In the genomic region with DNA sequence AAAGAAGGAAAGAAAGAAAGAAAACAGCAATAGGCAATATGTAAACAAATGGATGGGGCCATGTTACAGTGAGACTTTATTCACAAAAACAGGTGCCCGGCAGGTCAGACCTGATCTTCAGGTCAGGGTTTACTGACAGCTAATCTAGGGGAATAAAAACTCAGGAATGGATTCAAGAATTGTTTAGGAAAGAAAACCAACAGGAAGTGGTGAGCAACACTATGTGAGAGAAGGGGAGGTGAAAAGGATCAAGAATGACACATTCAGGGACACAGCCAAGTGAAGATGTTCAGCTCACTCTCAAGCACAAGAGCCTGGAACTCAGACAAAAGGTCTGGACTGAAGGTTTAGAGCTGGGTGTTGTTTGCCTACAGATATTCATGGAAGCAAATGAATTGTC, we compare ENCODE assay signal across 18 cellular contexts.
DNase-seq lines count a peak whose midpoint lies in the region; ATAC-seq and TF ChIP-seq lines count a peak whose summit lies in the region.
"Had no signal": no experiment of that assay in that cellular context is flagged by ENCODE, and none has a peak within 500 bp of the region (broad histone marks: within the 10 kb centered on the region; RNA-seq: fewer than 3 reads in every experiment).

No MANE protein-coding gene starts in this region.

- no peaks in the 10 kb centered on the region for H3K36me3 Mint-ChIP-seq in endothelial cell (ENCODE audit: low read depth, unreplicated experiment)

- H3K4me3 ChIP-seq in fibroblast of pulmonary artery (replicated peaks; ENCODE audit: low read depth, low read length) (no peak overlapping the region), H7 (ENCODE audit: insufficient read depth, low read depth, low read length) (no peak overlapping the region)
- H3K4me3 ChIP-seq: ovary, vagina had no signal

- H3K4me1 Mint-ChIP-seq in endothelial cell (ENCODE audit: unreplicated experiment) = peaks cover 2% of the 10 kb centered on the region

- no peak overlapping the region for H3K4me3 Mint-ChIP-seq in endothelial cell (ENCODE audit: unreplicated experiment)
- H3K4me3 Mint-ChIP-seq: CD4-positive, alpha-beta T cell had no signal

- H3K36me3 ChIP-seq in H7 (replicated peaks; ENCODE audit: control insufficient read depth, insufficient read depth, low read length) = no peaks in the 10 kb centered on the region
- H3K36me3 ChIP-seq: ovary, vagina had no signal

- DNase-seq in HCEC 1CT (peak; percentile 60), fibroblast of pulmonary artery (ENCODE audit: low read depth) (peak; percentile 50), endothelial cell (ENCODE audit: low spot score) (no peak), H7 (no peak), cerebellum (ENCODE audit: low spot score) (no peak)
- DNase-seq in activated CD8-positive, alpha-beta memory T cell treated with anti-CD3 and anti-CD28 coated beads for 24 hours = no peak
- DNase-seq: activated gamma-delta T cell treated with Interleukin-2 at 50 U/mL for 16 hours; CD4-positive, alpha-beta T cell; effector CD8-positive, alpha-beta T cell; NCI-H187; NCI-H510A treated with DMSO at 0.1 percent for 48 hours; OCI-M1; ovary; small intestine; stimulated activated naive CD4-positive, alpha-beta T cell treated with Interleukin-2 at 50 U/mL for 16 hours; SW 1271 had no signal

- TF ChIP-seq CTCF in fibroblast of pulmonary artery (IDR thresholded peaks at IDR 0.05; ENCODE audit: low read length, missing control alignments) = no peak
- no peak for TF ChIP-seq CTCF in endothelial cell (IDR thresholded peaks at IDR 0.05; ENCODE audit: unreplicated experiment)

- H3K9me3 Mint-ChIP-seq in endothelial cell (ENCODE audit: unreplicated experiment) = no peaks in the 10 kb centered on the region

- H3K27me3 ChIP-seq in H7 (ENCODE audit: control insufficient read depth, insufficient read depth, low read length) = no peaks in the 10 kb centered on the region
- H3K27me3 ChIP-seq: ovary, vagina had no signal

- peaks cover 2% of the 10 kb centered on the region for H3K27me3 Mint-ChIP-seq in endothelial cell (ENCODE audit: unreplicated experiment)
- H3K27me3 Mint-ChIP-seq: CD4-positive, alpha-beta T cell had no signal

- no peak overlapping the region for H3K27ac Mint-ChIP-seq in endothelial cell (ENCODE audit: unreplicated experiment)
- H3K27ac Mint-ChIP-seq: CD4-positive, alpha-beta T cell had no signal

- peak; percentile 43; the same call in 1 of the 3 replicates for ATAC-seq in SK-N-SH treated with all-trans-retinoic acid at 6 μM for 48 hours

TF ChIP-seq in SK-N-SH treated with all-trans-retinoic acid at 6 μM for 48 hours, 23 proteins besides CTCF, POLR2A, EP300 and RAD21:
- TF ChIP-seq ESRRG (CRISPR knock-in tag; IDR thresholded peaks at IDR 0.05) (no peak), ZNF70 (CRISPR knock-in tag; IDR thresholded peaks at IDR 0.05) (no peak), CSDC2 (CRISPR knock-in tag; IDR thresholded peaks at IDR 0.05) (no peak), ARNTL (CRISPR knock-in tag; IDR thresholded peaks at IDR 0.05; ENCODE audit: borderline replicate concordance, low read depth) (no peak), ZNF565 (CRISPR knock-in tag; conservative IDR thresholded peaks at IDR 0.05; ENCODE audit: low read depth) (no peak), PPARA (CRISPR knock-in tag; IDR thresholded peaks at IDR 0.05; ENCODE audit: borderline replicate concordance) (no peak), ZC3H10 (CRISPR knock-in tag; IDR thresholded peaks at IDR 0.05) (no peak), CREB5 (CRISPR knock-in tag; IDR thresholded peaks at IDR 0.05; ENCODE audit: low read depth) (no peak), ZFP3 (CRISPR knock-in tag; IDR thresholded peaks at IDR 0.05) (no peak), TCF4 (CRISPR knock-in tag; IDR thresholded peaks at IDR 0.05; ENCODE audit: borderline replicate concordance) (no peak), TSHZ2 (CRISPR knock-in tag; IDR thresholded peaks at IDR 0.05) (no peak), BACH2 (CRISPR knock-in tag; IDR thresholded peaks at IDR 0.05; ENCODE audit: borderline replicate concordance) (no peak), OSR1 (CRISPR knock-in tag; IDR thresholded peaks at IDR 0.05) (no peak), POU6F1 (CRISPR knock-in tag; IDR thresholded peaks at IDR 0.05; ENCODE audit: borderline replicate concordance, low read depth) (no peak), ZFP30 (CRISPR knock-in tag; IDR thresholded peaks at IDR 0.05) (no peak), SNAI2 (CRISPR knock-in tag; IDR thresholded peaks at IDR 0.05) (no peak)

Comparison
In these comparisons a context has a peak if more than half of its experiments do, and no peak if none do; other contexts are left out.
1. DNase-seq: peak in HCEC 1CT (single experiment) and fibroblast of pulmonary artery (single experiment); none in endothelial cell (single experiment), activated CD8-positive, alpha-beta memory T cell treated with anti-CD3 and anti-CD28 coated beads for 24 hours (single experiment), H7 (single experiment) and cerebellum (single experiment).